8 cellular contexts compared by ENCODE assay signal in genomic region chr3:99808163-99808794, GRCh38. TPM values are rescaled to one million over a fixed set of nuclear protein-coding genes. Genes with fewer than 3 reads are reported as not detected.
A peak's percentile ranks its signal among the peaks of the same experiment; 100 is the strongest.
DNase-seq lines count a peak whose midpoint lies in the region; ATAC-seq and TF ChIP-seq lines count a peak whose summit lies in the region.

No MANE protein-coding gene starts in this region.

- no peak overlapping the region for H3K27ac ChIP-seq in DND-41 (ENCODE audit: low read length)
- H3K27ac ChIP-seq in upper lobe of right lung = no peak overlapping the region

- intact Hi-C loops in upper lobe of right lung (cut with DNase I) = no loop called here

- H3K4me3 ChIP-seq in DND-41 (ENCODE audit: low read depth in 1 of 2, low read length in 2 of 2) (no peak overlapping the region), upper lobe of right lung (no peak overlapping the region)

- no peak overlapping the region for H3K9ac ChIP-seq in DND-41 (ENCODE audit: low read depth, low read length)

- H3K27me3 ChIP-seq in DND-41 (ENCODE audit: insufficient read depth, low read length, poor library complexity) = no peaks in the 10 kb centered on the region
- H3K27me3 ChIP-seq in upper lobe of right lung = no peaks in the 10 kb centered on the region

- no peaks in the 10 kb centered on the region for H3K79me2 ChIP-seq in DND-41 (ENCODE audit: insufficient read depth, low read length)

- peaks cover 8% of the 10 kb centered on the region for H3K9me3 Mint-ChIP-seq in memory B cell

- ATAC-seq in DND-41 (ENCODE audit: insufficient read depth, low read depth) (peak; percentile 58; the same call in 1 of the 3 replicates), GM21528 (IDR thresholded peaks at IDR 0.05; ENCODE audit: low FRiP score, unreplicated experiment) (peak; percentile 64), memory B cell (ENCODE audit: low read depth) (no peak), upper lobe of right lung (peak; percentile 88)

- H3K4me3 Mint-ChIP-seq in memory B cell = no peak overlapping the region

- H3K4me1 Mint-ChIP-seq in memory B cell = no peaks in the 10 kb centered on the region

- H3K36me3 ChIP-seq in DND-41 (ENCODE audit: insufficient read depth, low read length) (no peaks in the 10 kb centered on the region), upper lobe of right lung (no peaks in the 10 kb centered on the region)

- H3K27me3 Mint-ChIP-seq in memory B cell = no peaks in the 10 kb centered on the region

- H3K27ac Mint-ChIP-seq in memory B cell = no peak overlapping the region

- H3K4me1 ChIP-seq in DND-41 (ENCODE audit: insufficient read depth, low read length) = no peaks in the 10 kb centered on the region
- no peaks in the 10 kb centered on the region for H3K4me1 ChIP-seq in upper lobe of right lung

- peaks cover 6% of the 10 kb centered on the region for H3K36me3 Mint-ChIP-seq in memory B cell

- no peaks in the 10 kb centered on the region for H4K20me1 ChIP-seq in DND-41 (ENCODE audit: insufficient read depth, low read length)

- DNase-seq in DND-41 = peak; percentile 51
- DNase-seq in NCI-H1048 (lab: John Stamatoyannopoulos, UW) = peak; percentile 31
- peak; percentile 59 for DNase-seq in SKM-1 treated with dmso at 0.1 percent for 144 hours (lab: John Stamatoyannopoulos, UW; ENCODE audit: unreplicated experiment)
- DNase-seq in ecto neural progenitor cell (ENCODE audit: low spot score) = peak; percentile 58
- DNase-seq in memory B cell (ENCODE audit: low spot score in 2 of 2) = peak; percentile 29 to 34
- DNase-seq in upper lobe of right lung = no peak
- DNase-seq in occipital lobe (lab: John Stamatoyannopoulos, UW) = no peak

- no peak overlapping the region for H3K4me2 ChIP-seq in DND-41 (ENCODE audit: insufficient read depth, low read length)

- H3K9me3 ChIP-seq in DND-41 (ENCODE audit: insufficient read depth, low read length, severe bottlenecking) (peaks cover 8% of the 10 kb centered on the region), upper lobe of right lung (peaks cover 4% of the 10 kb centered on the region)

- no peak overlapping the region for H2AFZ ChIP-seq in DND-41 (ENCODE audit: low read depth, low read length)

- TF ChIP-seq CTCF in DND-41 (IDR thresholded peaks at IDR 0.05; ENCODE audit: borderline replicate concordance, extremely low read depth, low read length, poor library complexity, severe bottlenecking) (peak; percentile 87), upper lobe of right lung (IDR thresholded peaks at IDR 0.05) (peak; percentile 82)

RNA-seq across cellular contexts. Expression of gene CMSS1, which starts 9.4 kb away (rescaled TPM):
- total RNA-seq in upper lobe of right lung (20.6 TPM), occipital lobe (13.3 TPM)

Comparison
In these comparisons a context has a peak if more than half of its experiments do, and no peak if none do; other contexts are left out.
1. DNase-seq: peak in DND-41 (single experiment), NCI-H1048 (single experiment), SKM-1 treated with dmso at 0.1 percent for 144 hours (single experiment), ecto neural progenitor cell (single experiment) and memory B cell (2 of 2); none in upper lobe of right lung (single experiment) and occipital lobe (single experiment).